In the genomic region with DNA sequence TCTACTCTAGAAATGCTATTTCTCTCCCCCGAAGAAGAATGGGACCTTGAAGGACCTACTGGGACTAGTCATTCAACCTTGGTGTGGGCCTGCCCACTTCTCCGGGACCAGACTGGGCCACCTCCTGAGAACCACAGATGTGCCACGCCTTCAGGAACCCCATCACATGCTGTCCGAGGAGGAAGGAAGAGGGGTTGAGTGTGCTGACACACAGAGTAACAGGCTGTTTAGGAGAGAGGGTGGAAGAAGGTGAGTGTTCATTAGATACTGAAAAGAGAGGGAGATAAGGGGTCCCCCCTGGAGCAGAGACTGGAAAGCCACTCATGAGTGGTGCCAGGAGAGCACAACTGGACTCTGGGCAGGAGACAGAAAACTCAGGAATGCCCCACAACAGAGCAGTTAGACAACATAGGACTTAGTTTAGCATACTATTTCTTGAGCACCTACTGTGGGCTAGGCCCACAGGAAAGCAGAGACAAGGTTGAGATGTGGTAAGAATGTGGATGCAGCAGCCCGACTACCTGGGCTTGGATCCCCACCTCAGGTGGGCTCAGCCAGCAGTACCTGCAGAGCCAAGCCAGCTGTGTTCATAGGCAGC, we compare ENCODE assay signal across 37 cellular contexts.
"Had no signal": no experiment of that assay in that cellular context is flagged by ENCODE, and none has a peak within 500 bp of the region (broad histone marks: within the 10 kb centered on the region; RNA-seq: fewer than 3 reads in every experiment).

No MANE protein-coding gene starts in this region.

- H3K27ac ChIP-seq: adrenal gland, ascending aorta, body of pancreas, brain microvascular endothelial cell, breast epithelium, cardiac muscle cell had no signal

- H3K4me1 ChIP-seq: adrenal gland, ascending aorta, body of pancreas, breast epithelium had no signal

- H3K27ac Mint-ChIP-seq: activated naive CD4-positive, alpha-beta T cell treated with anti-CD3 and anti-CD28 coated beads for 36 hours; activated naive CD4-positive, alpha-beta T cell treated with anti-CD3 and anti-CD28 coated beads, Interleukin-2, amount 10 ng/mL, durations not matched to agents 7 days and 5 days; activated naive CD4-positive, alpha-beta T cell treated with anti-CD3 and anti-CD28 coated beads, Interleukin-2, amount 50 U/mL, for 24 hours; activated naive CD4-positive, alpha-beta T cell treated with anti-CD3 and anti-CD28 coated beads, Interleukin-2, amount 50 U/mL, for 72 hours; activated naive CD8-positive, alpha-beta T cell; activated naive CD8-positive, alpha-beta T cell treated with anti-CD3 and anti-CD28 coated beads for 36 hours; activated naive CD8-positive, alpha-beta T cell treated with anti-CD3 and anti-CD28 coated beads, Interleukin-2, amount 10 ng/mL, durations not matched to agents 7 days and 5 days; activated naive CD8-positive, alpha-beta T cell treated with anti-CD3 and anti-CD28 coated beads, Interleukin-2, amount 50 U/mL, for 24 hours; activated T-cell treated with anti-CD3 and anti-CD28 coated beads, Interleukin-2, amount 50 U/mL, for 24 hours; activated T-cell treated with anti-CD3 and anti-CD28 coated beads, Interleukin-2, amount 50 U/mL, for 72 hours; activated T-helper 1 cell treated with anti-CD3 and anti-CD28 coated beads, Interleukin-12 subunit alpha, Interleukin-12 subunit beta, Interleukin-2, Interleukin-4 antibody, amounts not matched to agents 30 ng/mL and 10 ng/mL and 1 ng/mL, durations not matched to agents 14 hours and 24 hours and 36 hours; activated T-helper 17 cell treated with anti-CD3 and anti-CD28 coated beads, Interleukin-2, amount 50 U/mL, for 72 hours; activated T-helper 2 cell treated with anti-CD3 and anti-CD28 coated beads, Interferon-gamma antibody, Interleukin-2, Interleukin-4, amounts not matched to agents 10 μg/mL and 5 μg/mL and 100 μg/mL, durations not matched to agents 14 hours and 24 hours and 36 hours; brain had no signal

- H3K4me3 Mint-ChIP-seq: activated naive CD4-positive, alpha-beta T cell treated with anti-CD3 and anti-CD28 coated beads for 36 hours; activated naive CD4-positive, alpha-beta T cell treated with anti-CD3 and anti-CD28 coated beads, Interleukin-2, amount 10 ng/mL, durations not matched to agents 7 days and 5 days; activated naive CD4-positive, alpha-beta T cell treated with anti-CD3 and anti-CD28 coated beads, Interleukin-2, amount 50 U/mL, for 24 hours; activated naive CD8-positive, alpha-beta T cell; activated naive CD8-positive, alpha-beta T cell treated with anti-CD3 and anti-CD28 coated beads for 36 hours; activated naive CD8-positive, alpha-beta T cell treated with anti-CD3 and anti-CD28 coated beads, Interleukin-2, amount 10 ng/mL, durations not matched to agents 7 days and 5 days; activated naive CD8-positive, alpha-beta T cell treated with anti-CD3 and anti-CD28 coated beads, Interleukin-2, amount 50 U/mL, for 24 hours; activated T-cell treated with anti-CD3 and anti-CD28 coated beads, Interleukin-2, amount 50 U/mL, for 24 hours; activated T-cell treated with anti-CD3 and anti-CD28 coated beads, Interleukin-2, amount 50 U/mL, for 4 hours; activated T-cell treated with anti-CD3 and anti-CD28 coated beads, Interleukin-2, amount 50 U/mL, for 72 hours; activated T-helper 1 cell treated with anti-CD3 and anti-CD28 coated beads, Interleukin-12 subunit alpha, Interleukin-12 subunit beta, Interleukin-2, Interleukin-4 antibody, amounts not matched to agents 30 ng/mL and 10 ng/mL and 1 ng/mL, durations not matched to agents 14 hours and 24 hours and 36 hours; activated T-helper 17 cell treated with anti-CD3 and anti-CD28 coated beads, Interleukin-2, amount 50 U/mL, for 72 hours; brain; central memory CD8-positive, alpha-beta T cell had no signal

- H3K27me3 Mint-ChIP-seq: activated naive CD8-positive, alpha-beta T cell treated with anti-CD3 and anti-CD28 coated beads, Interleukin-2, amount 50 U/mL, for 24 hours had no signal

- H3K9me3 ChIP-seq: adrenal gland, ascending aorta, body of pancreas, breast epithelium had no signal

- H3K27me3 ChIP-seq: adrenal gland, ascending aorta, body of pancreas, brain microvascular endothelial cell, breast epithelium, cardiac muscle cell had no signal

- ATAC-seq: activated naive CD4-positive, alpha-beta T cell treated with anti-CD3 and anti-CD28 coated beads, Interleukin-2, amount 50 U/mL, for 72 hours; activated naive CD8-positive, alpha-beta T cell treated with anti-CD3 and anti-CD28 coated beads, Interleukin-2, amount 50 U/mL, for 24 hours; activated T-cell treated with anti-CD3 and anti-CD28 coated beads, Interleukin-2, amount 50 U/mL, for 4 hours; activated T-cell treated with anti-CD3 and anti-CD28 coated beads, Interleukin-2, amount 50 U/mL, for 72 hours; activated T-helper 17 cell treated with anti-CD3 and anti-CD28 coated beads, Interleukin-2, amount 50 U/mL, for 72 hours; body of pancreas had no signal

- H3K4me1 Mint-ChIP-seq: activated naive CD4-positive, alpha-beta T cell treated with anti-CD3 and anti-CD28 coated beads, Interleukin-2, amount 10 ng/mL, durations not matched to agents 7 days and 5 days; activated naive CD4-positive, alpha-beta T cell treated with anti-CD3 and anti-CD28 coated beads, Interleukin-2, amount 50 U/mL, for 24 hours; activated naive CD8-positive, alpha-beta T cell treated with anti-CD3 and anti-CD28 coated beads for 36 hours; activated naive CD8-positive, alpha-beta T cell treated with anti-CD3 and anti-CD28 coated beads, Interleukin-2, amount 10 ng/mL, durations not matched to agents 7 days and 5 days; activated naive CD8-positive, alpha-beta T cell treated with anti-CD3 and anti-CD28 coated beads, Interleukin-2, amount 50 U/mL, for 24 hours; activated T-helper 17 cell treated with anti-CD3 and anti-CD28 coated beads, Interleukin-2, amount 50 U/mL, for 72 hours; central memory CD8-positive, alpha-beta T cell had no signal

- H3K4me3 ChIP-seq: adrenal gland, ascending aorta, body of pancreas, breast epithelium, cardiac muscle cell had no signal

- H3K9me3 Mint-ChIP-seq: activated naive CD4-positive, alpha-beta T cell treated with anti-CD3 and anti-CD28 coated beads, Interleukin-2, amount 10 ng/mL, durations not matched to agents 7 days and 5 days; activated naive CD4-positive, alpha-beta T cell treated with anti-CD3 and anti-CD28 coated beads, Interleukin-2, amount 50 U/mL, for 24 hours; activated naive CD4-positive, alpha-beta T cell treated with anti-CD3 and anti-CD28 coated beads, Interleukin-2, amount 50 U/mL, for 72 hours; activated naive CD8-positive, alpha-beta T cell treated with anti-CD3 and anti-CD28 coated beads for 36 hours; activated naive CD8-positive, alpha-beta T cell treated with anti-CD3 and anti-CD28 coated beads, Interleukin-2, amount 10 ng/mL, durations not matched to agents 7 days and 5 days; activated naive CD8-positive, alpha-beta T cell treated with anti-CD3 and anti-CD28 coated beads, Interleukin-2, amount 50 U/mL, for 24 hours; activated T-cell treated with anti-CD3 and anti-CD28 coated beads, Interleukin-2, amount 50 U/mL, for 24 hours; activated T-cell treated with anti-CD3 and anti-CD28 coated beads, Interleukin-2, amount 50 U/mL, for 4 hours; activated T-cell treated with anti-CD3 and anti-CD28 coated beads, Interleukin-2, amount 50 U/mL, for 72 hours; activated T-helper 1 cell treated with anti-CD3 and anti-CD28 coated beads, Interleukin-12 subunit alpha, Interleukin-12 subunit beta, Interleukin-2, Interleukin-4 antibody, amounts not matched to agents 30 ng/mL and 10 ng/mL and 1 ng/mL, durations not matched to agents 14 hours and 24 hours and 36 hours; activated T-helper 17 cell treated with anti-CD3 and anti-CD28 coated beads, Interleukin-2, amount 50 U/mL, for 72 hours; activated T-helper 2 cell treated with anti-CD3 and anti-CD28 coated beads, Interferon-gamma antibody, Interleukin-2, Interleukin-4, amounts not matched to agents 10 μg/mL and 5 μg/mL and 100 μg/mL, durations not matched to agents 14 hours and 24 hours and 36 hours; central memory CD8-positive, alpha-beta T cell had no signal

- H3K36me3 ChIP-seq: adrenal gland, ascending aorta, brain microvascular endothelial cell, breast epithelium, cardiac muscle cell had no signal

- H3K36me3 Mint-ChIP-seq: activated naive CD4-positive, alpha-beta T cell treated with anti-CD3 and anti-CD28 coated beads, Interleukin-2, amount 10 ng/mL, durations not matched to agents 7 days and 5 days; activated naive CD4-positive, alpha-beta T cell treated with anti-CD3 and anti-CD28 coated beads, Interleukin-2, amount 50 U/mL, for 24 hours; activated naive CD4-positive, alpha-beta T cell treated with anti-CD3 and anti-CD28 coated beads, Interleukin-2, amount 50 U/mL, for 72 hours; activated naive CD8-positive, alpha-beta T cell; activated naive CD8-positive, alpha-beta T cell treated with anti-CD3 and anti-CD28 coated beads for 36 hours; activated naive CD8-positive, alpha-beta T cell treated with anti-CD3 and anti-CD28 coated beads, Interleukin-2, amount 10 ng/mL, durations not matched to agents 7 days and 5 days; brain had no signal

- DNase-seq: activated effector memory CD4-positive, alpha-beta T cell treated with anti-CD3 and anti-CD28 coated beads, Interleukin-2, amount 50 U/mL, for 16 hours; activated effector memory CD4-positive, alpha-beta T cell treated with Interleukin-2 at 50 U/mL for 16 hours; activated gamma-delta T cell; activated gamma-delta T cell treated with Interleukin-2 at 50 U/mL for 16 hours; activated naive CD4-positive, alpha-beta T cell; activated naive CD4-positive, alpha-beta T cell treated with anti-CD3 and anti-CD28 coated beads for 36 hours; activated naive CD4-positive, alpha-beta T cell treated with anti-CD3 and anti-CD28 coated beads, Interleukin-2, amount 10 ng/mL, durations not matched to agents 7 days and 5 days; activated naive CD4-positive, alpha-beta T cell treated with anti-CD3 and anti-CD28 coated beads, Interleukin-2, amount 50 U/mL, for 16 hours; activated naive CD4-positive, alpha-beta T cell treated with Interleukin-2 at 50 U/mL for 16 hours; activated naive CD8-positive, alpha-beta T cell treated with anti-CD3 and anti-CD28 coated beads for 36 hours; activated naive CD8-positive, alpha-beta T cell treated with anti-CD3 and anti-CD28 coated beads, Interleukin-2, amount 10 ng/mL, durations not matched to agents 7 days and 5 days; activated naive CD8-positive, alpha-beta T cell treated with anti-CD3 and anti-CD28 coated beads, Interleukin-2, amount 50 U/mL, for 24 hours; activated T-cell treated with anti-CD3 and anti-CD28 coated beads, Interleukin-2, amount 50 U/mL, for 1 hour; activated T-cell treated with anti-CD3 and anti-CD28 coated beads, Interleukin-2, amount 50 U/mL, for 24 hours; activated T-cell treated with anti-CD3 and anti-CD28 coated beads, Interleukin-2, amount 50 U/mL, for 4 hours; activated T-cell treated with anti-CD3 and anti-CD28 coated beads, Interleukin-2, amount 50 U/mL, for 48 hours; activated T-cell treated with anti-CD3 and anti-CD28 coated beads, Interleukin-2, amount 50 U/mL, for 72 hours; adrenal gland; amniotic stem cell; amygdala; anterior cingulate cortex; aorta; body of pancreas; brain microvascular endothelial cell; central memory CD4-positive, alpha-beta T cell; cerebellar nuclear complex had no signal
